8 cellular contexts compared by ENCODE assay signal in the genomic region with DNA sequence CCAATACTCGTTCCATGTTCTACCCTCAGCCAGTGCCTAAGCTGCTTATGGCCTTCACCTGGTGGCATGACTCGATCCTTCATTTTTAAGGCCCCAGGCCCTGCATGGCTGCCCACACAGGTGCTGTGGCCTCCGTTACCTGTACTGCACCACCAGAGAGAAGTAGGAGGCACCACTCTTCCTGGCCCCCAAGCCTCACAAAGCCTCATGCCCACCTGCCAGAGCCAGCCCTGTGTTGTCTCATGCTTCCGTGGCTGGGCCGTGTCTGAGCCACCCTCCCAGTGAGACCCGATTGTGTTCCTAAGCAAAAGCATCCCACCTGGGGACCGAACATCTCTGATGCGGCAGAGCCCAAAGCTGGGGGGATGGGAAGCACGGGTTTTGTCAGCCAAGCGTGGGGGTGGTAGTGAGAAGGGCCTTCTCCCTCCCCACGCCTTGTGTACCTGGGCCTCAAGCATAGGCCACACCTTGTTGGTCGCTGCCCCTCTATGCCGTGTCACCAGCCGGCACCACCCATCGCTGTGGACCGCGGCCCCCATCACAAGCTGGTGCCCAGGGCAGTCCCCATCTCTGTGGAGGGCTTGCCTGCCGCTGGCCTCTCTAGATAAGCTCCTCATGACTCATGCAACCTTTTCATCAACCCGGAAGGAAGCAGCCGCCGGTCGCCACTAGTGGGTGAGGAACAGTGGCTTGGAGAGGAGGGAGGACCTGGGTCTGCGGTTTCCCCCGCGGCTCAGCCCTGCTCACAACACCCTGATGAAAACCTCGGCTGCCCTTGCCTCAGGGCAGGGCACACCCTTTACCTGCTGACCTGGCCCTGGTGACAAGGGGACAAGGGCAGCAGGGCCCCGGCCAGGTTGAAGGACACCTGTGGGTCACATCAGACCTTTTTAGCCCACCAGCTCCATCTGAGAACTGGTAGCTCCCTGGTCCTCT. TPM values are rescaled to one million over a fixed set of nuclear protein-coding genes. Genes with fewer than 3 reads are reported as not detected.
DNase-seq lines count a peak whose midpoint lies in the region; ATAC-seq and TF ChIP-seq lines count a peak whose summit lies in the region.

No MANE protein-coding gene starts in this region.

- H3K27me3 ChIP-seq in spleen (replicated peaks in 1 of 7) = no peaks in the 10 kb centered on the region

- peaks cover 75% of the 10 kb centered on the region for H3K4me1 Mint-ChIP-seq in CD14-positive monocyte
- H3K4me1 Mint-ChIP-seq in activated naive CD4-positive, alpha-beta T cell treated with anti-CD3 and anti-CD28 coated beads, Interleukin-2, amount 10 ng/mL, durations not matched to agents 7 days and 5 days = peaks cover 67% of the 10 kb centered on the region

- H3K4me3 ChIP-seq in spleen = peak overlapping the region; percentile 23 to 78 (median 60)

- H3K4me3 Mint-ChIP-seq in CD14-positive monocyte = peak overlapping the region; percentile 77 to 89
- peak overlapping the region; percentile 91 for H3K4me3 Mint-ChIP-seq in activated naive CD4-positive, alpha-beta T cell treated with anti-CD3 and anti-CD28 coated beads, Interleukin-2, amount 10 ng/mL, durations not matched to agents 7 days and 5 days

- no peak for TF ChIP-seq POLR2A in spleen (IDR thresholded peaks at IDR 0.05)

- ATAC-seq in GM19351 (IDR thresholded peaks at IDR 0.05; ENCODE audit: unreplicated experiment) (peak; percentile 33), HG03520 (IDR thresholded peaks at IDR 0.05; ENCODE audit: unreplicated experiment) (peak; percentile 27), SK-N-SH treated with all-trans-retinoic acid at 6 μM for 48 hours (peak; percentile 42), left ventricle myocardium superior (peak; percentile 12)

- peak overlapping the region; percentile 93 to 100 (median 96) for H3K27ac ChIP-seq in spleen

- TF ChIP-seq CTCF in CD14-positive monocyte (IDR thresholded peaks at IDR 0.05) (peak; percentile 10), spleen (IDR thresholded peaks at IDR 0.05 in 8 of 11, conservative IDR thresholded peaks at IDR 0.05 in 3 of 11) (no peak)

- H3K27ac Mint-ChIP-seq in CD14-positive monocyte = peak overlapping the region; percentile 97 to 100 (median 97)
- H3K27ac Mint-ChIP-seq in activated naive CD4-positive, alpha-beta T cell treated with anti-CD3 and anti-CD28 coated beads, Interleukin-2, amount 10 ng/mL, durations not matched to agents 7 days and 5 days = peak overlapping the region; percentile 95

- CTCF ChIA-PET in activated naive CD4-positive, alpha-beta T cell treated with anti-CD3 and anti-CD28 coated beads, Interleukin-2, amount 10 ng/mL, durations not matched to agents 7 days and 5 days (lab: Charles Lee) = interaction anchor here (0.8 to 7.9 kb wide), 10 partner anchors 9 to 64 kb away, joined by 3 to 100 read pairs (median 6); a partner anchor contains a TSS

- intact Hi-C loops in CD14-positive monocyte (cut with micrococcal nuclease) (loop anchor here in 1 of 2 donors (2.0 kb wide), 1 partner anchor 21 kb away; a partner anchor contains a TSS), left ventricle myocardium superior (cut with micrococcal nuclease) (no loop called here), spleen (cut with DNase I; ENCODE audit: low total_unique reads) (no loop called here)

- peaks cover 0 to 2% (median 1%) of the 10 kb centered on the region in 3 donors for H3K27me3 Mint-ChIP-seq in CD14-positive monocyte (ENCODE audit: low read depth in 3 of 3)
- H3K27me3 Mint-ChIP-seq in activated naive CD4-positive, alpha-beta T cell treated with anti-CD3 and anti-CD28 coated beads, Interleukin-2, amount 10 ng/mL, durations not matched to agents 7 days and 5 days = no peaks in the 10 kb centered on the region

- H3K9me3 Mint-ChIP-seq in CD14-positive monocyte = no peaks in the 10 kb centered on the region
- H3K9me3 Mint-ChIP-seq in activated naive CD4-positive, alpha-beta T cell treated with anti-CD3 and anti-CD28 coated beads, Interleukin-2, amount 10 ng/mL, durations not matched to agents 7 days and 5 days = no peaks in the 10 kb centered on the region

- H3K4me1 ChIP-seq in spleen = peaks cover 58 to 88% (median 86%) of the 10 kb centered on the region in 6 donors

- peaks cover 0 to 16% (median 0%) of the 10 kb centered on the region in 6 donors for H3K36me3 ChIP-seq in spleen

- peaks cover 18 to 29% of the 10 kb centered on the region in 2 donors for H3K36me3 Mint-ChIP-seq in CD14-positive monocyte
- peaks cover 49% of the 10 kb centered on the region for H3K36me3 Mint-ChIP-seq in activated naive CD4-positive, alpha-beta T cell treated with anti-CD3 and anti-CD28 coated beads, Interleukin-2, amount 10 ng/mL, durations not matched to agents 7 days and 5 days

- 14 to 24% (median 20%) methylated on average over 23 to 27 of the region's 27 CpGs for WGBS in spleen, 5 donors

- DNase-seq in CD14-positive monocyte (ENCODE audit: low spot score) = peak; percentile 97
- peak; percentile 95 for DNase-seq in activated naive CD4-positive, alpha-beta T cell treated with anti-CD3 and anti-CD28 coated beads, Interleukin-2, amount 10 ng/mL, durations not matched to agents 7 days and 5 days
- DNase-seq in left ventricle myocardium superior = peak; percentile 84
- peak; percentile 98 for DNase-seq in spleen
- no peak for DNase-seq in 8988T

- H3K9me3 ChIP-seq in spleen = no peaks in the 10 kb centered on the region

TF ChIP-seq in SK-N-SH treated with all-trans-retinoic acid at 6 μM for 48 hours, 23 proteins besides CTCF, POLR2A, EP300 and RAD21 (continues in another document):
- no peak for TF ChIP-seq ARNTL (CRISPR knock-in tag; IDR thresholded peaks at IDR 0.05; ENCODE audit: borderline replicate concordance, low read depth)
- TF ChIP-seq TOX (CRISPR knock-in tag; IDR thresholded peaks at IDR 0.05; ENCODE audit: borderline replicate concordance) = no peak
- no peak for TF ChIP-seq ZC3H10 (CRISPR knock-in tag; IDR thresholded peaks at IDR 0.05)
- TF ChIP-seq OSR1 (CRISPR knock-in tag; IDR thresholded peaks at IDR 0.05) = no peak
- no peak for TF ChIP-seq ZNF70 (CRISPR knock-in tag; IDR thresholded peaks at IDR 0.05)
- TF ChIP-seq GLIS3 (CRISPR knock-in tag; IDR thresholded peaks at IDR 0.05) = no peak
- no peak for TF ChIP-seq ISL1 (CRISPR knock-in tag; IDR thresholded peaks at IDR 0.05)
- TF ChIP-seq ZNF8 (CRISPR knock-in tag; IDR thresholded peaks at IDR 0.05) = no peak
- no peak for TF ChIP-seq ZFP3 (CRISPR knock-in tag; IDR thresholded peaks at IDR 0.05)
- TF ChIP-seq, protein P1, sequence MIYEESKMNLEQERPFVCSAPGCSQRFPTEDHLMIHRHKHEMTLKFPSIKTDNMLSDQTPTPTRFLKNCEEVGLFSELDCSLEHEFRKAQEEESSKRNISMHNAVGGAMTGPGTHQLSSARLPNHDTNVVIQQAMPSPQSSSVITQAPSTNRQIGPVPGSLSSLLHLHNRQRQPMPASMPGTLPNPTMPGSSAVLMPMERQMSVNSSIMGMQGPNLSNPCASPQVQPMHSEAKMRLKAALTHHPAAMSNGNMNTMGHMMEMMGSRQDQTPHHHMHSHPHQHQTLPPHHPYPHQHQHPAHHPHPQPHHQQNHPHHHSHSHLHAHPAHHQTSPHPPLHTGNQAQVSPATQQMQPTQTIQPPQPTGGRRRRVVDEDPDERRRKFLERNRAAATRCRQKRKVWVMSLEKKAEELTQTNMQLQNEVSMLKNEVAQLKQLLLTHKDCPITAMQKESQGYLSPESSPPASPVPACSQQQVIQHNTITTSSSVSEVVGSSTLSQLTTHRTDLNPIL (CRISPR knock-in tag; IDR thresholded peaks at IDR 0.05; ENCODE audit: low read depth) = no peak
- no peak for TF ChIP-seq PPARA (CRISPR knock-in tag; IDR thresholded peaks at IDR 0.05; ENCODE audit: borderline replicate concordance)
- no peak for TF ChIP-seq ZNF565 (CRISPR knock-in tag; conservative IDR thresholded peaks at IDR 0.05; ENCODE audit: low read depth)
- no peak for TF ChIP-seq ESRRG (CRISPR knock-in tag; IDR thresholded peaks at IDR 0.05)
- TF ChIP-seq, protein P2, sequence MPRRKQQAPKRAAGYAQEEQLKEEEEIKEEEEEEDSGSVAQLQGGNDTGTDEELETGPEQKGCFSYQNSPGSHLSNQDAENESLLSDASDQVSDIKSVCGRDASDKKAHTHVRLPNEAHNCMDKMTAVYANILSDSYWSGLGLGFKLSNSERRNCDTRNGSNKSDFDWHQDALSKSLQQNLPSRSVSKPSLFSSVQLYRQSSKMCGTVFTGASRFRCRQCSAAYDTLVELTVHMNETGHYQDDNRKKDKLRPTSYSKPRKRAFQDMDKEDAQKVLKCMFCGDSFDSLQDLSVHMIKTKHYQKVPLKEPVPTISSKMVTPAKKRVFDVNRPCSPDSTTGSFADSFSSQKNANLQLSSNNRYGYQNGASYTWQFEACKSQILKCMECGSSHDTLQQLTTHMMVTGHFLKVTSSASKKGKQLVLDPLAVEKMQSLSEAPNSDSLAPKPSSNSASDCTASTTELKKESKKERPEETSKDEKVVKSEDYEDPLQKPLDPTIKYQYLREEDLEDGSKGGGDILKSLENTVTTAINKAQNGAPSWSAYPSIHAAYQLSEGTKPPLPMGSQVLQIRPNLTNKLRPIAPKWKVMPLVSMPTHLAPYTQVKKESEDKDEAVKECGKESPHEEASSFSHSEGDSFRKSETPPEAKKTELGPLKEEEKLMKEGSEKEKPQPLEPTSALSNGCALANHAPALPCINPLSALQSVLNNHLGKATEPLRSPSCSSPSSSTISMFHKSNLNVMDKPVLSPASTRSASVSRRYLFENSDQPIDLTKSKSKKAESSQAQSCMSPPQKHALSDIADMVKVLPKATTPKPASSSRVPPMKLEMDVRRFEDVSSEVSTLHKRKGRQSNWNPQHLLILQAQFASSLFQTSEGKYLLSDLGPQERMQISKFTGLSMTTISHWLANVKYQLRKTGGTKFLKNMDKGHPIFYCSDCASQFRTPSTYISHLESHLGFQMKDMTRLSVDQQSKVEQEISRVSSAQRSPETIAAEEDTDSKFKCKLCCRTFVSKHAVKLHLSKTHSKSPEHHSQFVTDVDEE (CRISPR knock-in tag; IDR thresholded peaks at IDR 0.05) = no peak

RNA-seq across cellular contexts. Expression of a gene that starts 2.7 kb away (rescaled TPM):
- polyA plus RNA-seq in CD14-positive monocyte (10 to 100 TPM; 15.4 to 36.4 TPM), spleen (100 to 1,000 TPM in 2 of 3 donors, 10 to 100 TPM in 1; 79.8 to 165 (median 107) TPM)
- total RNA-seq in left ventricle myocardium superior (105 TPM), spleen (100 to 1,000 TPM in 2 of 7 donors, 10 to 100 TPM in 5; 57.2 to 116 (median 73.0) TPM)

RNA-seq across cellular contexts. Expression of a gene that starts 5.4 kb away (rescaled TPM):
- polyA plus RNA-seq in CD14-positive monocyte = 10 to 100 TPM; 17.1 to 17.7 TPM
- 13.2 TPM for total RNA-seq in left ventricle myocardium superior
- total RNA-seq in spleen = 10 to 100 TPM in 1 of 7 donors, 1 to 10 TPM in 6; 5.9 to 13.6 (median 7.1) TPM
- 1 to 10 TPM; 6.5 to 9.0 (median 7.9) TPM for polyA plus RNA-seq in spleen

RNA-seq across cellular contexts. Expression of a gene that starts 7.7 kb away (rescaled TPM):
- polyA plus RNA-seq in CD14-positive monocyte (1 to 10 TPM; 2.1 to 2.9 TPM), spleen (10 to 100 TPM in 1 of 3 donors, 1 to 10 TPM in 2; 7.6 to 11.4 (median 8.1) TPM)
- total RNA-seq in left ventricle myocardium superior (5.1 TPM), spleen (10 to 100 TPM; 26.5 to 45.5 (median 30.1) TPM)

RNA-seq across cellular contexts. Expression of a gene that starts 21.0 kb away (rescaled TPM):
- polyA plus RNA-seq in CD14-positive monocyte (1 to 10 TPM; 7.3 to 7.4 TPM), spleen (10 to 100 TPM; 34.7 to 83.1 (median 66.1) TPM)
- total RNA-seq in left ventricle myocardium superior (51.2 TPM), spleen (10 to 100 TPM; 43.0 to 82.6 (median 59.4) TPM)

RNA-seq across cellular contexts. Expression of a gene that starts 59.7 kb away (rescaled TPM):
- polyA plus RNA-seq in CD14-positive monocyte = 10 to 100 TPM; 30.6 to 36.3 TPM
- 2.1 TPM for total RNA-seq in left ventricle myocardium superior
- total RNA-seq in spleen = 10 to 100 TPM; 10.3 to 25.3 (median 18.7) TPM
- 10 to 100 TPM in 2 of 3 donors, 1 to 10 TPM in 1; 7.4 to 19.1 (median 17.8) TPM for polyA plus RNA-seq in spleen
